24 cellular contexts compared by ENCODE assay signal in genomic region chr2:154532763-154533162, GRCh38.
"Had no signal": no experiment of that assay in that cellular context is flagged by ENCODE, and none has a peak within 500 bp of the region (broad histone marks: within the 10 kb centered on the region; RNA-seq: fewer than 3 reads in every experiment).

No MANE protein-coding gene starts in this region.

- H3K9me3 ChIP-seq: body of pancreas had no signal

- H3K4me3 ChIP-seq: body of pancreas had no signal

- ATAC-seq: activated CD8-positive, alpha-beta memory T cell treated with anti-CD3 and anti-CD28 coated beads, Interleukin-2, amount 10 ng/mL, durations not matched to agents 7 days and 5 days; body of pancreas; PC-3; T-helper 17 cell had no signal

- H3K27ac ChIP-seq: body of pancreas had no signal

- H3K27me3 ChIP-seq: body of pancreas had no signal

- DNase-seq: activated B cell treated with CpG ODN at 0.5 μM for 24 hours; activated CD4-positive, alpha-beta T cell treated with anti-CD3 and anti-CD28 coated beads for 1 hour; activated CD4-positive, alpha-beta T cell treated with anti-CD3 and anti-CD28 coated beads, Interleukin-2, amount 10 ng/mL, durations not matched to agents 24 days and 14 days; activated CD4-positive, alpha-beta T cell treated with anti-CD3 and anti-CD28 coated beads, Interleukin-2, amount 50 U/mL, for 48 hours; activated CD8-positive, alpha-beta memory T cell treated with anti-CD3 and anti-CD28 coated beads, Interleukin-2, amount 10 ng/mL, durations not matched to agents 7 days and 5 days; activated effector memory CD4-positive, alpha-beta T cell treated with Interleukin-2 at 50 U/mL for 16 hours; activated naive CD4-positive, alpha-beta T cell; activated T-cell treated with anti-CD3 and anti-CD28 coated beads, Interleukin-2, amount 50 U/mL, for 24 hours; aorta; body of pancreas; central memory CD4-positive, alpha-beta T cell; Kasumi-1; NCI-H1105 treated with DMSO at 0.1 percent for 48 hours; NCI-H1436 treated with DMSO at 0.1 percent for 48 hours; NCI-H187; NCI-H2081 treated with DMSO at 0.1 percent for 48 hours; NCI-H2171 treated with DMSO at 0.1 percent for 48 hours; NCI-H345; NCI-H510A; NCI-H69; PC-3; SHP77 treated with DMSO at 0.1 percent for 48 hours; T-helper 17 cell; T-helper 9 cell had no signal
